16 cellular contexts compared by ENCODE assay signal in genomic region chr9:16868706-16869105, GRCh38. TPM values are rescaled to one million over a fixed set of nuclear protein-coding genes. Genes with fewer than 3 reads are reported as not detected.
DNase-seq lines count a peak whose midpoint lies in the region; ATAC-seq, FAIRE-seq and TF ChIP-seq lines count a peak whose summit lies in the region.
"Had no signal": no experiment of that assay in that cellular context is flagged by ENCODE, and none has a peak within 500 bp of the region (broad histone marks: within the 10 kb centered on the region; RNA-seq: fewer than 3 reads in every experiment).

No MANE protein-coding gene starts in this region.

- no peaks in the 10 kb centered on the region for H3K36me3 Mint-ChIP-seq in activated naive CD4-positive, alpha-beta T cell treated with anti-CD3 and anti-CD28 coated beads for 36 hours (ENCODE audit: low read depth)
- peaks cover 0 to 5% (median 0%) of the 10 kb centered on the region in 3 donors for H3K36me3 Mint-ChIP-seq in naive thymus-derived CD8-positive, alpha-beta T cell
- H3K36me3 Mint-ChIP-seq: IgD-negative memory B cell had no signal

- TF ChIP-seq CTCF in HEK293 (tag by site-specific recombination; IDR thresholded peaks at IDR 0.05) (no peak), astrocyte of the spinal cord (IDR thresholded peaks at IDR 0.05; ENCODE audit: low read depth, low read length) (no peak), keratinocyte (optimal IDR thresholded peaks at IDR 0.05 in 1 of 3, IDR thresholded peaks at IDR 0.05 in 1 of 3, conservative IDR thresholded peaks at IDR 0.05 in 1 of 3; ENCODE audit: extremely low read depth in 1 of 3, insufficient read depth in 2 of 3, low read length in 3 of 3) (no peak)

- no peaks in the 10 kb centered on the region for H3K9me3 Mint-ChIP-seq in activated naive CD4-positive, alpha-beta T cell treated with anti-CD3 and anti-CD28 coated beads for 36 hours
- H3K9me3 Mint-ChIP-seq in naive thymus-derived CD8-positive, alpha-beta T cell, result peaks cover 0 to 4% (median 0%) of the 10 kb centered on the region in 9 donors
- H3K9me3 Mint-ChIP-seq: stimulated activated naive CD8-positive, alpha-beta T cell treated with anti-CD3 and anti-CD28 coated beads, Interleukin-15, amount 100 ng/mL, for 72 hours had no signal

- no peaks in the 10 kb centered on the region for H3K27me3 ChIP-seq in keratinocyte (ENCODE audit: control insufficient read depth, extremely low read depth, insufficient read depth, low read length)
- no peaks in the 10 kb centered on the region for H3K27me3 ChIP-seq in skeletal muscle satellite cell (ENCODE audit: control insufficient read depth, insufficient read depth, low read length)

- in situ Hi-C loops in astrocyte of the spinal cord (cut with HindIII; ENCODE audit: low sequenced_read_pairs), result no loop called here

- no peak overlapping the region for H3K4me3 ChIP-seq in HEK293 (ENCODE audit: low read depth, low read length)
- H3K4me3 ChIP-seq in astrocyte of the spinal cord (ENCODE audit: low read depth, low read length), result peak overlapping the region; percentile 54
- H3K4me3 ChIP-seq in keratinocyte (ENCODE audit: control insufficient read depth in 2 of 3, extremely low read depth in 1 of 3, insufficient read depth in 2 of 3, low read depth in 1 of 3, low read length in 3 of 3), result peak overlapping the region in 1 of 3 experiments; percentile 1
- H3K4me3 ChIP-seq in skeletal muscle satellite cell (ENCODE audit: low read length), result peak overlapping the region; percentile 86

- no peak overlapping the region for H3K4me3 Mint-ChIP-seq in activated naive CD4-positive, alpha-beta T cell treated with anti-CD3 and anti-CD28 coated beads for 36 hours
- H3K4me3 Mint-ChIP-seq in naive thymus-derived CD8-positive, alpha-beta T cell, result no peak overlapping the region
- H3K4me3 Mint-ChIP-seq: IgD-negative memory B cell; stimulated activated naive CD8-positive, alpha-beta T cell treated with anti-CD3 and anti-CD28 coated beads, Interleukin-15, amount 100 ng/mL, for 72 hours had no signal

- peaks cover 43% of the 10 kb centered on the region for H3K27me3 Mint-ChIP-seq in activated naive CD4-positive, alpha-beta T cell treated with anti-CD3 and anti-CD28 coated beads for 36 hours (ENCODE audit: low read depth)
- H3K27me3 Mint-ChIP-seq in naive thymus-derived CD8-positive, alpha-beta T cell, result peaks cover 21 to 40% (median 36%) of the 10 kb centered on the region in 5 donors

- DNase-seq in astrocyte of the spinal cord (ENCODE audit: low read depth, low spot score) (peak; percentile 47), keratinocyte (ENCODE audit: low read depth, low spot score) (no peak), activated T-cell treated with anti-CD3 and anti-CD28 coated beads for 4 hours (no peak)
- DNase-seq in activated naive CD4-positive, alpha-beta T cell treated with anti-CD3 and anti-CD28 coated beads for 36 hours, result no peak
- DNase-seq in naive thymus-derived CD8-positive, alpha-beta T cell, result no peak
- DNase-seq: activated T-cell treated with anti-CD3 and anti-CD28 coated beads, Interleukin-2, amount 50 U/mL, for 1 hour; head of caudate nucleus; naive thymus-derived CD4-positive, alpha-beta T cell; NCI-H2029 treated with DMSO at 0.1 percent for 48 hours; stimulated activated CD4-positive, alpha-beta T cell treated with anti-CD3 and anti-CD28 coated beads, Interleukin-4, amount 100 ng/mL, for 1 hour; stimulated activated naive CD8-positive, alpha-beta T cell treated with anti-CD3 and anti-CD28 coated beads, Interleukin-15, amount 100 ng/mL, for 72 hours had no signal

- dilution Hi-C loops in keratinocyte (cut with MboI; ENCODE audit: extremely low pct_ligation_motif_present, low sequenced_read_pairs), result no loop called here

- intact Hi-C loops in activated naive CD4-positive, alpha-beta T cell treated with anti-CD3 and anti-CD28 coated beads for 36 hours (cut with micrococcal nuclease), result no loop called here

- FAIRE-seq in keratinocyte (lab: Jason Lieb, UNC), result peak; percentile 76
- FAIRE-seq: TTC549 had no signal

- ATAC-seq in GM21515 (IDR thresholded peaks at IDR 0.05; ENCODE audit: unreplicated experiment), result no peak
- ATAC-seq in naive thymus-derived CD8-positive, alpha-beta T cell, result no peak
- ATAC-seq: naive thymus-derived CD4-positive, alpha-beta T cell; stimulated activated naive CD8-positive, alpha-beta T cell treated with anti-CD3 and anti-CD28 coated beads, Interleukin-15, amount 100 ng/mL, for 72 hours had no signal

- H3K9me3 ChIP-seq in HEK293 (ENCODE audit: control insufficient read depth, insufficient read depth, low read depth, low read length) (no peaks in the 10 kb centered on the region), keratinocyte (ENCODE audit: control insufficient read depth, low read depth, low read length) (no peaks in the 10 kb centered on the region), skeletal muscle satellite cell (replicated peaks; ENCODE audit: low read length) (no peaks in the 10 kb centered on the region)

- H3K4me2 ChIP-seq in keratinocyte (ENCODE audit: control insufficient read depth, extremely low read depth, insufficient read depth, low read depth, low read length), result peak overlapping the region; percentile 87
- peak overlapping the region; percentile 96 for H3K4me2 ChIP-seq in skeletal muscle satellite cell (ENCODE audit: low read length)

- H3K27ac ChIP-seq in HEK293 (ENCODE audit: extremely low read depth, low read depth, low read length), result no peak overlapping the region
- no peak overlapping the region for H3K27ac ChIP-seq in keratinocyte (ENCODE audit: control insufficient read depth, insufficient read depth, low read length)

- H3K27ac Mint-ChIP-seq in activated naive CD4-positive, alpha-beta T cell treated with anti-CD3 and anti-CD28 coated beads for 36 hours, result no peak overlapping the region
- H3K27ac Mint-ChIP-seq in naive thymus-derived CD8-positive, alpha-beta T cell, result no peak overlapping the region
- H3K27ac Mint-ChIP-seq: IgD-negative memory B cell; naive thymus-derived CD4-positive, alpha-beta T cell; stimulated activated naive CD8-positive, alpha-beta T cell treated with anti-CD3 and anti-CD28 coated beads, Interleukin-15, amount 100 ng/mL, for 72 hours had no signal

- H2AFZ ChIP-seq in keratinocyte (ENCODE audit: control insufficient read depth, low read length), result peak overlapping the region; percentile 56

- H3K9ac ChIP-seq in keratinocyte (ENCODE audit: control insufficient read depth, extremely low read depth, insufficient read depth, low read length), result no peak overlapping the region
- H3K9ac ChIP-seq in skeletal muscle satellite cell (ENCODE audit: low read depth, low read length), result peak overlapping the region; percentile 88

- peaks cover 13% of the 10 kb centered on the region for H3K4me1 ChIP-seq in HEK293 (ENCODE audit: control insufficient read depth, insufficient read depth, low read length)
- H3K4me1 ChIP-seq in keratinocyte (ENCODE audit: control insufficient read depth, extremely low read depth, insufficient read depth, low read length), result peaks cover 21% of the 10 kb centered on the region
- peaks cover 60% of the 10 kb centered on the region for H3K4me1 ChIP-seq in skeletal muscle satellite cell (ENCODE audit: control insufficient read depth, insufficient read depth, low read length)

- CTCF ChIA-PET in HEK293 (lab: Yijun Ruan, JAX), result no interaction called here
- CTCF ChIA-PET in activated naive CD4-positive, alpha-beta T cell treated with anti-CD3 and anti-CD28 coated beads for 36 hours (lab: Charles Lee), result interaction anchor here (0.6 kb wide), 1 partner anchor 167 kb away, joined by 4 read pairs; no protein-coding TSS in a partner anchor

- POLR2A ChIA-PET in HEK293 (lab: Yijun Ruan, JAX), result no interaction called here
- POLR2A ChIA-PET in naive thymus-derived CD8-positive, alpha-beta T cell (lab: Charles Lee), result no interaction called here

- peaks cover 5% of the 10 kb centered on the region for H3K4me1 Mint-ChIP-seq in activated naive CD4-positive, alpha-beta T cell treated with anti-CD3 and anti-CD28 coated beads for 36 hours (ENCODE audit: low read depth)
- H3K4me1 Mint-ChIP-seq in naive thymus-derived CD8-positive, alpha-beta T cell, result peaks cover 0 to 16% (median 6%) of the 10 kb centered on the region in 4 donors

- H3K9me1 ChIP-seq in keratinocyte (ENCODE audit: control insufficient read depth, extremely low read depth, insufficient read depth, low read length), result no peaks in the 10 kb centered on the region

- H3K36me3 ChIP-seq in HEK293 (ENCODE audit: control insufficient read depth in 2 of 2, insufficient read depth in 1 of 2, low read length in 2 of 2) (no peaks in the 10 kb centered on the region), keratinocyte (ENCODE audit: control insufficient read depth in 2 of 2, extremely low read depth in 1 of 2, insufficient read depth in 2 of 2, low read length in 2 of 2) (no peaks in the 10 kb centered on the region), skeletal muscle satellite cell (ENCODE audit: insufficient read depth, low read length) (no peaks in the 10 kb centered on the region)

- H4K20me1 ChIP-seq in keratinocyte (ENCODE audit: control insufficient read depth, extremely low read depth, insufficient read depth, low read length), result no peaks in the 10 kb centered on the region

- H3K79me2 ChIP-seq in keratinocyte (ENCODE audit: control insufficient read depth, insufficient read depth, low read length), result no peaks in the 10 kb centered on the region

TF ChIP-seq in HEK293, 187 proteins besides CTCF, POLR2A, EP300 and RAD21:
- TF ChIP-seq ZBTB48 (tag by site-specific recombination; IDR thresholded peaks at IDR 0.05), result peak; percentile 63; the same call in 1 of the 2 replicates
- TF ChIP-seq KLF8 (tag by site-specific recombination; IDR thresholded peaks at IDR 0.05), result no peak

RNA-seq across cellular contexts. Expression of gene BNC2, which starts 1.8 kb away (rescaled TPM):
- polyA plus RNA-seq in keratinocyte, result 1.1 to 2.2 TPM (median 1.1 TPM) in 3 replicates
- 1.4 TPM for polyA plus RNA-seq in keratinocyte (2011; ENCODE audit: low read depth)
- polyA plus RNA-seq in keratinocyte (2011; cell fraction: cytosol; rRNA removed), result 0.44 and 0.68 TPM in 2 replicates
- polyA plus RNA-seq in keratinocyte (2011; cell fraction: nucleus; rRNA removed), result 1.3 and 1.9 TPM in 2 replicates
- 0.21 and 0.88 TPM in 2 replicates for polyA plus RNA-seq in keratinocyte (2012; ENCODE audit: low replicate concordance)
- polyA minus RNA-seq in keratinocyte, result 3.0 to 6.3 TPM (median 4.7 TPM) in 3 replicates
- 0.96 TPM for polyA minus RNA-seq in keratinocyte (2011; cell fraction: cytosol; rRNA and poly(A)+ RNA removed)
- polyA minus RNA-seq in keratinocyte (2011; cell fraction: nucleus; rRNA and poly(A)+ RNA removed), result 1.6 and 5.6 TPM in 2 replicates
- total RNA-seq in skeletal muscle satellite cell (2012; rRNA removed), result 31.5 and 37.3 TPM in 2 replicates
- total RNA-seq in activated naive CD4-positive, alpha-beta T cell treated with anti-CD3 and anti-CD28 coated beads for 36 hours, result not detected
- total RNA-seq in naive thymus-derived CD8-positive, alpha-beta T cell, result not detected
- not detected for polyA plus RNA-seq in naive thymus-derived CD8-positive, alpha-beta T cell
- polyA plus RNA-seq: IgD-negative memory B cell; naive thymus-derived CD4-positive, alpha-beta T cell had no signal
